In the genomic region with DNA sequence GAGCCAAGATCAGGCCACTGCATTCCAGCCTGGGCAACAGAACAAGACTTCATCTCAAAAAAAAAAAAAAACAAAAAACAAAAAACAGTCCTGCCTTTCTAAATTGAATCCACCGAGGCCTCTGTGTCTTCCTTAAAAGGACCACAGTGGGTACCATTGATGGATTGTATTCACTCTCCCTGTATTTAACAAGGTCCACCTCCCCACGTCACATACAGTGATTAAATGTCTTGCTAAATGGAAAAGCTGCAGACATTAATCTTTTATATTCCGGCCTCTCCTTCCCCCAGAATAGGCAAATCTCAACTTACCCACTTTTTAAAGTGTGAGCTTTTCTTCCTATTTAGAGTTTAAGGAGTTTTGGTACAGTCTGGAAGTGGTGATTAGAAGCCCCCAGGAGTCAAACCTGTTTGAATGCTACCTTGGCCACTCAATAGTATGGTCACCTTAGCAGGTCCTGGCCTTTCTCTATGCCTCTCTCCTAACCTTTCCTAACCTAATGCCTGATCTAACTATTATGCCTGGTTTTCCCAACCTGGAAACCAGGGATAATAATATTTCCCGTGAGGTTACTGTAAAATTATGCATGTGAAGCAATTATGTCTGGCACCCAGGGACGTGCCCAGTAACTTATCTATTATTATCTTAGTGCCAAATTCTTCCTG, we compare ENCODE assay signal across 9 cellular contexts. TPM values are rescaled to one million over a fixed set of nuclear protein-coding genes. Genes with fewer than 3 reads are reported as not detected.
DNase-seq lines count a peak whose midpoint lies in the region; ATAC-seq and TF ChIP-seq lines count a peak whose summit lies in the region.
"Had no signal": no experiment of that assay in that cellular context is flagged by ENCODE, and none has a peak within 500 bp of the region (broad histone marks: within the 10 kb centered on the region; RNA-seq: fewer than 3 reads in every experiment).

No MANE protein-coding gene starts in this region.

- H3K36me3 ChIP-seq in right atrium auricular region: no peaks in the 10 kb centered on the region
- H3K36me3 ChIP-seq in mammary epithelial cell (ENCODE audit: insufficient read depth, low read length): no peaks in the 10 kb centered on the region
- H3K36me3 ChIP-seq in muscle layer of colon (ENCODE audit: insufficient read depth, low read length): no peaks in the 10 kb centered on the region

- peaks cover 82% of the 10 kb centered on the region for H3K79me2 ChIP-seq in mammary epithelial cell (ENCODE audit: insufficient read depth, low read length)

- H3K4me3 ChIP-seq in right atrium auricular region: peak overlapping the region; percentile 89 to 99
- H3K4me3 ChIP-seq in mammary epithelial cell (replicated peaks in 1 of 3; ENCODE audit: insufficient read depth in 1 of 3, low read depth in 2 of 3, low read length in 3 of 3): peak overlapping the region; percentile 86 to 100 (median 95)
- peak overlapping the region in 1 of 2 donors; percentile 89 for H3K4me3 ChIP-seq in muscle layer of colon (ENCODE audit: low read depth in 1 of 2, low read length in 2 of 2)

- ATAC-seq in left ventricle myocardium superior (no peak), GM21825 (IDR thresholded peaks at IDR 0.05; ENCODE audit: unreplicated experiment) (no peak)

- WGBS in mammary epithelial cell (ENCODE audit: low coverage, missing lambda C conversion rate): 15% methylated on average over 5 of the region's 5 CpGs

- H3K9ac ChIP-seq in mammary epithelial cell (ENCODE audit: insufficient read depth, low read length) (peak overlapping the region; percentile 93), muscle layer of colon (ENCODE audit: low read length) (peak overlapping the region; percentile 90)

- TF ChIP-seq CTCF in right atrium auricular region (IDR thresholded peaks at IDR 0.05) (no peak), mammary epithelial cell (conservative IDR thresholded peaks at IDR 0.05 in 1 of 2, IDR thresholded peaks at IDR 0.05 in 1 of 2; ENCODE audit: extremely low read depth in 1 of 2, insufficient read depth in 1 of 2, low read depth in 1 of 2, low read length in 2 of 2) (no peak)

- peak overlapping the region; percentile 81 for H3K4me2 ChIP-seq in mammary epithelial cell (ENCODE audit: insufficient read depth, low read depth, low read length)

- CTCF ChIA-PET in mammary epithelial cell (lab: Charles Lee; ENCODE audit: low non-redundant PET) (no interaction called here), HEK293T (lab: Yijun Ruan, JAX) (interaction anchor here (0.7 to 1.2 kb wide), 2 partner anchors 9 to 12 kb away, joined by 3 read pairs; no protein-coding TSS in a partner anchor)

- POLR2A ChIA-PET in HEK293T (lab: Yijun Ruan, JAX): no interaction called here

- H2AFZ ChIP-seq in mammary epithelial cell (ENCODE audit: low read depth, low read length): no peak overlapping the region

- H3K27ac ChIP-seq in right atrium auricular region: peak overlapping the region; percentile 100
- H3K27ac ChIP-seq in mammary epithelial cell (ENCODE audit: insufficient read depth, low read depth, low read length): peak overlapping the region; percentile 91
- peak overlapping the region; percentile 98 for H3K27ac ChIP-seq in muscle layer of colon (ENCODE audit: low read depth, low read length)

- H3K27me3 ChIP-seq in right atrium auricular region (no peaks in the 10 kb centered on the region), mammary epithelial cell (ENCODE audit: insufficient read depth, low read length) (no peaks in the 10 kb centered on the region), muscle layer of colon (ENCODE audit: control insufficient read depth in 1 of 2, insufficient read depth in 2 of 2, low read length in 2 of 2) (no peaks in the 10 kb centered on the region)

- H3K4me1 ChIP-seq in right atrium auricular region (peaks cover 0 to 61% of the 10 kb centered on the region in 2 donors), mammary epithelial cell (ENCODE audit: insufficient read depth, low read length) (peaks cover 28% of the 10 kb centered on the region), muscle layer of colon (ENCODE audit: insufficient read depth, low read length) (peaks cover 44% of the 10 kb centered on the region)

- DNase-seq in right atrium auricular region (ENCODE audit: low spot score): no peak
- no peak for DNase-seq in left ventricle myocardium superior
- DNase-seq in mammary epithelial cell: no peak
- DNase-seq in AG20443 (ENCODE audit: low spot score): no peak
- no peak for DNase-seq in COLO668 (lab: John Stamatoyannopoulos, UW; ENCODE audit: unreplicated experiment)
- no peak for DNase-seq in HEK293T (ENCODE audit: extremely low spot score)
- DNase-seq: GDM1 had no signal

- in situ Hi-C loops in mammary epithelial cell (cut with MboI; ENCODE audit: low sequenced_read_pairs in 2 of 2): loop anchor here (5.0 to 10.0 kb wide), 3 partner anchors 64 to 96 kb away; no protein-coding TSS in a partner anchor

- H4K20me1 ChIP-seq in mammary epithelial cell (ENCODE audit: insufficient read depth, low read length): peaks cover 5% of the 10 kb centered on the region

- intact Hi-C loops in left ventricle myocardium superior (cut with micrococcal nuclease): no loop called here
- intact Hi-C loops in mammary epithelial cell (cut with micrococcal nuclease): loop anchor here (5.0 kb wide), 1 partner anchor 136 kb away; no protein-coding TSS in a partner anchor

- dilution Hi-C loops in mammary epithelial cell (cut with HindIII; ENCODE audit: low sequenced_read_pairs): no loop called here

- no TSS peak for BruUV-seq in mammary epithelial cell (replicated peaks; lab: Mats Ljungman, UMichigan)

- H3K9me3 ChIP-seq in right atrium auricular region (no peaks in the 10 kb centered on the region), mammary epithelial cell (replicated peaks; ENCODE audit: insufficient read depth, low read length) (no peaks in the 10 kb centered on the region), muscle layer of colon (ENCODE audit: low read length) (no peaks in the 10 kb centered on the region)

TF ChIP-seq in HEK293T, 16 proteins besides CTCF, POLR2A, EP300 and RAD21:
- TF ChIP-seq CTBP1 (IDR thresholded peaks at IDR 0.05; ENCODE audit: borderline replicate concordance): no peak
- no peak for TF ChIP-seq BHLHE40 (IDR thresholded peaks at IDR 0.05; ENCODE audit: borderline replicate concordance)
- no peak for TF ChIP-seq SP1 (IDR thresholded peaks at IDR 0.05)
- TF ChIP-seq ZNF384 (IDR thresholded peaks at IDR 0.05): no peak
- TF ChIP-seq L3MBTL2 (conservative IDR thresholded peaks at IDR 0.05): no peak
- TF ChIP-seq FOXK2 (IDR thresholded peaks at IDR 0.05): no peak
- no peak for TF ChIP-seq FOXM1 (IDR thresholded peaks at IDR 0.05; ENCODE audit: borderline replicate concordance)
- TF ChIP-seq TARDBP (IDR thresholded peaks at IDR 0.05): no peak
- TF ChIP-seq ARNT (IDR thresholded peaks at IDR 0.05): no peak
- TF ChIP-seq, protein P1, sequence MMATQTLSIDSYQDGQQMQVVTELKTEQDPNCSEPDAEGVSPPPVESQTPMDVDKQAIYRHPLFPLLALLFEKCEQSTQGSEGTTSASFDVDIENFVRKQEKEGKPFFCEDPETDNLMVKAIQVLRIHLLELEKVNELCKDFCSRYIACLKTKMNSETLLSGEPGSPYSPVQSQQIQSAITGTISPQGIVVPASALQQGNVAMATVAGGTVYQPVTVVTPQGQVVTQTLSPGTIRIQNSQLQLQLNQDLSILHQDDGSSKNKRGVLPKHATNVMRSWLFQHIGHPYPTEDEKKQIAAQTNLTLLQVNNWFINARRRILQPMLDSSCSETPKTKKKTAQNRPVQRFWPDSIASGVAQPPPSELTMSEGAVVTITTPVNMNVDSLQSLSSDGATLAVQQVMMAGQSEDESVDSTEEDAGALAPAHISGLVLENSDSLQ (IDR thresholded peaks at IDR 0.05): no peak
- no peak for TF ChIP-seq ELF4 (IDR thresholded peaks at IDR 0.05)
- TF ChIP-seq SUZ12 (IDR thresholded peaks at IDR 0.05): no peak
- no peak for TF ChIP-seq LEF1 (IDR thresholded peaks at IDR 0.05; ENCODE audit: borderline replicate concordance)
- TF ChIP-seq FOXA1 (IDR thresholded peaks at IDR 0.05): no peak
- no peak for TF ChIP-seq NFRKB (IDR thresholded peaks at IDR 0.05)

RNA-seq across cellular contexts. Expression of a gene that starts 3.3 kb away (rescaled TPM):
- total RNA-seq in right atrium auricular region: 10 to 100 TPM; 68.2 to 84.1 TPM
- 50.6 TPM for total RNA-seq in left ventricle myocardium superior
- 100 to 1,000 TPM in 1 of 2 donors, 10 to 100 TPM in 1; 88.7 to 112 TPM for total RNA-seq in mammary epithelial cell
- 107 TPM for polyA plus RNA-seq in mammary epithelial cell
- polyA minus RNA-seq in mammary epithelial cell: 116 TPM

RNA-seq across cellular contexts. Expression of a gene that starts 48.7 kb away (rescaled TPM):
- total RNA-seq in right atrium auricular region (10 to 100 TPM; 24.1 to 28.1 TPM), left ventricle myocardium superior (70.4 TPM), mammary epithelial cell (100 to 1,000 TPM in 1 of 2 donors, 10 to 100 TPM in 1; 18.2 to 196 TPM)
- polyA plus RNA-seq in mammary epithelial cell: 59.9 TPM
- polyA minus RNA-seq in mammary epithelial cell: 29.6 TPM
